In the genomic region with DNA sequence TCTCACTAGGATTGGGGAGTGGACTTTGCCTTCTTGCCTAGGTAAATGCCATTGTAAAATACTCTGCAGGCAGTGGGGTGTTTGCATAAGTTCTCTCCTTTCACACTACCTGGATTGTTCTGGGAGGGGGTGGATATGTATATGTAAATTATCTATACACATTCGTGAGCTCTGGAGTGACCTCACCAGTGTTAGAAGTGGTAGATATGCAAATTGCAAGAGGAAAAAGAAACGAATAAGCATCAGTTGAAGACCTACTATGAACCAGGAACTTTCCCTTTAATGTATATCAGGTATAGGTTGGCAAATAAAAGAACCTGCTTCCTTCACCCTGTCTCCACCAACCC, we compare ENCODE assay signal across 12 cellular contexts. TPM values are rescaled to one million over a fixed set of nuclear protein-coding genes. Genes with fewer than 3 reads are reported as not detected.
DNase-seq lines count a peak whose midpoint lies in the region; ATAC-seq and TF ChIP-seq lines count a peak whose summit lies in the region.
"Had no signal": no experiment of that assay in that cellular context is flagged by ENCODE, and none has a peak within 500 bp of the region (broad histone marks: within the 10 kb centered on the region; RNA-seq: fewer than 3 reads in every experiment).

No MANE protein-coding gene starts in this region.

- in situ Hi-C loops in GM13977 (cut with MboI; ENCODE audit: low pct_unique_long_range_greater_than_20kb, low sequenced_read_pairs, unreplicated experiment): no loop called here

- DNase-seq in activated T-cell treated with anti-CD3 and anti-CD28 coated beads, Interleukin-2, amount 50 U/mL, for 72 hours: no peak
- no peak for DNase-seq in activated T-cell treated with anti-CD3 and anti-CD28 coated beads, Interleukin-2, amount 50 U/mL, for 48 hours
- DNase-seq in NCI-H1048 (lab: John Stamatoyannopoulos, UW) (peak; percentile 78), endothelial cell (ENCODE audit: low spot score) (no peak), stomach (no peak), GM13977 (ENCODE audit: low spot score) (no peak), iPS-NIHi7 (ENCODE audit: extremely low spot score) (no peak)
- DNase-seq: DND-41, NCI-H446 treated with DMSO at 0.1 percent for 48 hours had no signal

- no peaks in the 10 kb centered on the region for H3K36me3 ChIP-seq in stomach

- no peak for ATAC-seq in activated T-cell treated with anti-CD3 and anti-CD28 coated beads, Interleukin-2, amount 50 U/mL, for 72 hours (replicated peaks in 1 of 2)
- ATAC-seq in GM18511 (IDR thresholded peaks at IDR 0.05; ENCODE audit: unreplicated experiment): no peak

- H3K4me3 Mint-ChIP-seq in activated T-cell treated with anti-CD3 and anti-CD28 coated beads, Interleukin-2, amount 50 U/mL, for 72 hours: peak overlapping the region; percentile 3 to 17
- peak overlapping the region; percentile 99 for H3K4me3 Mint-ChIP-seq in endothelial cell (ENCODE audit: unreplicated experiment)

- intact Hi-C loops in stomach (cut with DNase I; ENCODE audit: low total_unique reads): no loop called here

- H3K27ac ChIP-seq in stomach: peak overlapping the region in 4 of 5 donors; percentile 88 to 97 (median 92)

- no peaks in the 10 kb centered on the region for H3K27me3 ChIP-seq in stomach

- H3K4me1 ChIP-seq in stomach: peaks cover 28 to 40% (median 36%) of the 10 kb centered on the region in 4 donors

- peaks cover 92% of the 10 kb centered on the region for H3K27me3 Mint-ChIP-seq in activated T-cell treated with anti-CD3 and anti-CD28 coated beads, Interleukin-2, amount 50 U/mL, for 72 hours (ENCODE audit: low read depth)
- H3K27me3 Mint-ChIP-seq in endothelial cell (ENCODE audit: unreplicated experiment): peaks cover 7% of the 10 kb centered on the region

- WGBS in stomach, 5 donors: 17 to 32% (median 26%) methylated on average over 2 of the region's 2 CpGs

- no peak overlapping the region for H3K27ac Mint-ChIP-seq in activated T-cell treated with anti-CD3 and anti-CD28 coated beads, Interleukin-2, amount 50 U/mL, for 72 hours
- no peak overlapping the region for H3K27ac Mint-ChIP-seq in endothelial cell (ENCODE audit: unreplicated experiment)

- TF ChIP-seq EP300 in stomach (IDR thresholded peaks at IDR 0.05): no peak

- TF ChIP-seq POLR2A in stomach (IDR thresholded peaks at IDR 0.05): no peak

- H3K9me3 ChIP-seq in stomach: peaks cover 0 to 6% (median under 1%) of the 10 kb centered on the region in 4 donors

- H3K4me1 Mint-ChIP-seq in activated T-cell treated with anti-CD3 and anti-CD28 coated beads, Interleukin-2, amount 50 U/mL, for 72 hours (ENCODE audit: low read depth): peaks cover 11% of the 10 kb centered on the region
- H3K4me1 Mint-ChIP-seq in endothelial cell (ENCODE audit: unreplicated experiment): peaks cover 33% of the 10 kb centered on the region

- H3K36me3 Mint-ChIP-seq in activated T-cell treated with anti-CD3 and anti-CD28 coated beads, Interleukin-2, amount 50 U/mL, for 72 hours (ENCODE audit: insufficient read depth in 2 of 2): peaks cover 2 to 4% of the 10 kb centered on the region in 2 donors
- H3K36me3 Mint-ChIP-seq in endothelial cell (ENCODE audit: low read depth, unreplicated experiment): no peaks in the 10 kb centered on the region

- H3K4me3 ChIP-seq in stomach: peak overlapping the region in 2 of 4 donors; percentile 63 to 76

- no peaks in the 10 kb centered on the region for H3K9me3 Mint-ChIP-seq in activated T-cell treated with anti-CD3 and anti-CD28 coated beads, Interleukin-2, amount 50 U/mL, for 72 hours
- H3K9me3 Mint-ChIP-seq in endothelial cell (ENCODE audit: unreplicated experiment): peaks cover 4% of the 10 kb centered on the region

- TF ChIP-seq CTCF in endothelial cell (IDR thresholded peaks at IDR 0.05; ENCODE audit: unreplicated experiment): no peak
- TF ChIP-seq CTCF in stomach (IDR thresholded peaks at IDR 0.05): no peak
- no peak for TF ChIP-seq CTCF in GM13977 (IDR thresholded peaks at IDR 0.05; ENCODE audit: extremely low read depth, insufficient read depth, missing control alignments)

RNA-seq across cellular contexts. Expression of a gene that starts 1.5 kb away (rescaled TPM):
- 1 to 10 TPM; 4.0 to 5.2 TPM for total RNA-seq in activated T-cell treated with anti-CD3 and anti-CD28 coated beads, Interleukin-2, amount 50 U/mL, for 72 hours
- total RNA-seq in endothelial cell (ENCODE audit: unreplicated experiment): 48.4 TPM
- total RNA-seq in stomach: 100 to 1,000 TPM in 1 of 5 donors, 10 to 100 TPM in 4; 30.4 to 125 (median 36.5) TPM
- 10 to 100 TPM in 1 of 3 donors, 1 to 10 TPM in 2; 6.6 to 11.5 (median 8.6) TPM for polyA plus RNA-seq in stomach

RNA-seq across cellular contexts. Expression of a gene that starts 52.6 kb away (rescaled TPM):
- not detected for total RNA-seq in activated T-cell treated with anti-CD3 and anti-CD28 coated beads, Interleukin-2, amount 50 U/mL, for 72 hours
- total RNA-seq in endothelial cell (ENCODE audit: unreplicated experiment) (not detected), stomach (not detected)
- not detected for polyA plus RNA-seq in stomach
- total RNA-seq: lung microvascular endothelial cell, pulmonary artery endothelial cell had no signal
